In genomic region chr11:116991491-116991890, GRCh38 we compare ENCODE assay signal across 20 cellular contexts.
A peak's percentile ranks its signal among the peaks of the same experiment; 100 is the strongest.
DNase-seq lines count a peak whose midpoint lies in the region; ATAC-seq and TF ChIP-seq lines count a peak whose summit lies in the region.
"Had no signal": no experiment of that assay in that cellular context is flagged by ENCODE, and none has a peak within 500 bp of the region (broad histone marks: within the 10 kb centered on the region; RNA-seq: fewer than 3 reads in every experiment).

No MANE protein-coding gene starts in this region.

- no peak for TF ChIP-seq CTCF in CD14-positive monocyte (IDR thresholded peaks at IDR 0.05)

- no peaks in the 10 kb centered on the region for H3K36me3 ChIP-seq in CD4-positive, alpha-beta memory T cell (ENCODE audit: insufficient read depth, low read length)

- in situ Hi-C loops in KBM-7 (cut with MboI; ENCODE audit: low pct_unique_long_range_greater_than_20kb, low sequenced_read_pairs): no loop called here

- no peak overlapping the region for H3K4me3 Mint-ChIP-seq in CD14-positive monocyte
- no peak overlapping the region for H3K4me3 Mint-ChIP-seq in CD4-positive, alpha-beta memory T cell
- H3K4me3 Mint-ChIP-seq in dendritic cell treated with granulocyte-macrophage colony-stimulating factor and Interleukin-4, amounts not matched to agents 40 ng/mL and 50 ng/mL, for 4 days: no peak overlapping the region
- no peak overlapping the region for H3K4me3 Mint-ChIP-seq in naive thymus-derived CD8-positive, alpha-beta T cell
- H3K4me3 Mint-ChIP-seq: CD8-positive, alpha-beta T cell had no signal

- CTCF ChIA-PET in CD4-positive, alpha-beta memory T cell (lab: Charles Lee; ENCODE audit: partially characterized antibody): no interaction called here

- peaks cover 63% of the 10 kb centered on the region for H3K4me1 ChIP-seq in CD4-positive, alpha-beta memory T cell (ENCODE audit: insufficient read depth, low read length)

- POLR2A ChIA-PET in CD4-positive, alpha-beta memory T cell (lab: Charles Lee; ENCODE audit: partially characterized antibody): no interaction called here
- POLR2A ChIA-PET in naive thymus-derived CD8-positive, alpha-beta T cell (lab: Charles Lee): no interaction called here

- H3K4me1 Mint-ChIP-seq in CD14-positive monocyte: peaks cover 70% of the 10 kb centered on the region
- peaks cover 56 to 83% (median 68%) of the 10 kb centered on the region in 4 donors for H3K4me1 Mint-ChIP-seq in CD4-positive, alpha-beta memory T cell
- peaks cover 64% of the 10 kb centered on the region for H3K4me1 Mint-ChIP-seq in dendritic cell treated with granulocyte-macrophage colony-stimulating factor and Interleukin-4, amounts not matched to agents 40 ng/mL and 50 ng/mL, for 4 days (ENCODE audit: low read depth)
- peaks cover 34 to 80% (median 63%) of the 10 kb centered on the region in 4 donors for H3K4me1 Mint-ChIP-seq in naive thymus-derived CD8-positive, alpha-beta T cell

- peaks cover 0 to 3% (median 0%) of the 10 kb centered on the region in 3 donors for H3K27me3 Mint-ChIP-seq in CD14-positive monocyte (ENCODE audit: low read depth in 3 of 3)
- H3K27me3 Mint-ChIP-seq in CD4-positive, alpha-beta memory T cell: no peaks in the 10 kb centered on the region
- no peaks in the 10 kb centered on the region for H3K27me3 Mint-ChIP-seq in dendritic cell treated with granulocyte-macrophage colony-stimulating factor and Interleukin-4, amounts not matched to agents 40 ng/mL and 50 ng/mL, for 4 days
- H3K27me3 Mint-ChIP-seq in naive thymus-derived CD8-positive, alpha-beta T cell: no peaks in the 10 kb centered on the region

- H3K27ac Mint-ChIP-seq in CD14-positive monocyte: peak overlapping the region in 5 of 7 donors; percentile 21 to 60 (median 40)
- peak overlapping the region in 5 of 7 donors; percentile 1 to 85 (median 24) for H3K27ac Mint-ChIP-seq in CD4-positive, alpha-beta memory T cell
- peak overlapping the region; percentile 4 for H3K27ac Mint-ChIP-seq in dendritic cell treated with granulocyte-macrophage colony-stimulating factor and Interleukin-4, amounts not matched to agents 40 ng/mL and 50 ng/mL, for 4 days
- H3K27ac Mint-ChIP-seq in naive thymus-derived CD8-positive, alpha-beta T cell: peak overlapping the region in 8 of 10 donors; percentile 18 to 92 (median 66)
- H3K27ac Mint-ChIP-seq: CD8-positive, alpha-beta T cell had no signal

- DNase-seq in CD14-positive monocyte (ENCODE audit: low spot score) (no peak), KBM-7 (no peak), Ammon's horn (ENCODE audit: low spot score) (no peak)
- no peak for DNase-seq in CD4-positive, alpha-beta memory T cell
- DNase-seq in naive thymus-derived CD8-positive, alpha-beta T cell: no peak
- DNase-seq: ACHN; CD8-positive, alpha-beta T cell; DMS53; EL; Karpas-422; NCI-H1417 treated with DMSO at 0.1 percent for 48 hours; NCI-H187 treated with DMSO at 0.1 percent for 48 hours; NCI-H226; NCI-H524; PC-3; RPMI8226; SHP77 treated with DMSO at 0.1 percent for 48 hours had no signal

- no peaks in the 10 kb centered on the region for H3K27me3 ChIP-seq in CD4-positive, alpha-beta memory T cell (ENCODE audit: insufficient read depth, low read length)

- H3K9me3 Mint-ChIP-seq in CD14-positive monocyte: no peaks in the 10 kb centered on the region
- H3K9me3 Mint-ChIP-seq in CD4-positive, alpha-beta memory T cell: no peaks in the 10 kb centered on the region
- no peaks in the 10 kb centered on the region for H3K9me3 Mint-ChIP-seq in dendritic cell treated with granulocyte-macrophage colony-stimulating factor and Interleukin-4, amounts not matched to agents 40 ng/mL and 50 ng/mL, for 4 days
- H3K9me3 Mint-ChIP-seq in naive thymus-derived CD8-positive, alpha-beta T cell: no peaks in the 10 kb centered on the region
- H3K9me3 Mint-ChIP-seq: CD8-positive, alpha-beta T cell had no signal

- no peak for ATAC-seq in naive thymus-derived CD8-positive, alpha-beta T cell
- no peak for ATAC-seq in GM18861 (IDR thresholded peaks at IDR 0.05; ENCODE audit: unreplicated experiment)
- ATAC-seq: CD8-positive, alpha-beta T cell; GM12878; PC-3 had no signal

- H3K4me3 ChIP-seq in CD4-positive, alpha-beta memory T cell (ENCODE audit: low read length in 2 of 2): no peak overlapping the region
- H3K4me3 ChIP-seq: GM12878 had no signal

- no peaks in the 10 kb centered on the region for H3K9me3 ChIP-seq in CD4-positive, alpha-beta memory T cell (ENCODE audit: control insufficient read depth in 1 of 2, low read length in 2 of 2)

- intact Hi-C loops in CD14-positive monocyte (cut with micrococcal nuclease): no loop called here
- intact Hi-C loops in CD4-positive, alpha-beta memory T cell (cut with micrococcal nuclease): loop anchor here (5.0 kb wide), 1 partner anchor 106 kb away; the partner anchor contains the start of gene SIK3
- intact Hi-C loops in dendritic cell treated with granulocyte-macrophage colony-stimulating factor and Interleukin-4, amounts not matched to agents 40 ng/mL and 50 ng/mL, for 4 days (cut with micrococcal nuclease): no loop called here

- peaks cover 0 to 4% of the 10 kb centered on the region in 2 donors for H3K36me3 Mint-ChIP-seq in CD14-positive monocyte
- peaks cover 3 to 11% of the 10 kb centered on the region in 2 donors for H3K36me3 Mint-ChIP-seq in CD4-positive, alpha-beta memory T cell
- no peaks in the 10 kb centered on the region for H3K36me3 Mint-ChIP-seq in dendritic cell treated with granulocyte-macrophage colony-stimulating factor and Interleukin-4, amounts not matched to agents 40 ng/mL and 50 ng/mL, for 4 days (ENCODE audit: low read depth)
- peaks cover 0 to 4% (median 0%) of the 10 kb centered on the region in 3 donors for H3K36me3 Mint-ChIP-seq in naive thymus-derived CD8-positive, alpha-beta T cell

- H3K27ac ChIP-seq in CD4-positive, alpha-beta memory T cell (ENCODE audit: low read depth, low read length): no peak overlapping the region

Comparison
In these comparisons a context has a peak if more than half of its experiments do, and no peak if none do; other contexts are left out.
1. H3K27ac Mint-ChIP-seq: peak in every context shown above with its lines; median percentile 66 in naive thymus-derived CD8-positive, alpha-beta T cell; 40 in CD14-positive monocyte; 24 in CD4-positive, alpha-beta memory T cell; 4 in dendritic cell treated with granulocyte-macrophage colony-stimulating factor and Interleukin-4, amounts not matched to agents 40 ng/mL and 50 ng/mL, for 4 days.